Comparison of ENCODE assay signal across 14 cellular contexts in the genomic region with DNA sequence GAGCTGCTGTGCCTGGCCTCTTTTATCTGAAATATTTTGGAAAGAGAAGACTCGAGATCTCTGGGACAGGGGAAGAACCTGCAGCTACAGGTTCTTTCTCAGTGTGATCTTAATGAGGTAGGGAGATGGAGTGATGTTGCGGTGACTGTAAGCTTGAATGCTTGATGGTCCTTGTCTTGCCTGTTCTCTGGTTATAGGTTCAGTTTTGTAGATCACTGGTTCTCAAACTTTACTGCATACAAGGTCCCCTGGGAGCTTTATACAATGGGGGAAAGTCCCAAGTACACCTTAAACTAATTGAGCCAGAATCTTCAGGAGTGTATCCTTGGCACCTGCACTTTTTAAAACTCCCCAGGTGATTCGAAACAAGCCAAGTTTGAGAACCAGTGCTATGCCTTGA.
DNase-seq lines count a peak whose midpoint lies in the region; ATAC-seq and TF ChIP-seq lines count a peak whose summit lies in the region.
"Had no signal": no experiment of that assay in that cellular context is flagged by ENCODE, and none has a peak within 500 bp of the region (broad histone marks: within the 10 kb centered on the region; RNA-seq: fewer than 3 reads in every experiment).

No MANE protein-coding gene starts in this region.

- no peaks in the 10 kb centered on the region for H3K36me3 ChIP-seq in CD4-positive, CD25-positive, alpha-beta regulatory T cell (ENCODE audit: control insufficient read depth, insufficient read depth, low read length)
- no peaks in the 10 kb centered on the region for H3K36me3 ChIP-seq in upper lobe of right lung
- no peaks in the 10 kb centered on the region for H3K36me3 ChIP-seq in gastrocnemius medialis
- H3K36me3 ChIP-seq: upper lobe of left lung had no signal

- ATAC-seq in CD4-positive, CD25-positive, alpha-beta regulatory T cell (ENCODE audit: low read depth in 2 of 2) = no peak
- peak; percentile 39 for ATAC-seq in GM19025 (IDR thresholded peaks at IDR 0.05; ENCODE audit: low read depth, unreplicated experiment)
- peak; percentile 33 for ATAC-seq in HG02870 (IDR thresholded peaks at IDR 0.05; ENCODE audit: unreplicated experiment)
- ATAC-seq in activated B cell treated with CpG ODN at 0.5 μM for 24 hours (ENCODE audit: low read depth) = peak; percentile 70
- ATAC-seq in upper lobe of right lung = no peak
- no peak for ATAC-seq in gastrocnemius medialis
- no peak for ATAC-seq in GM19328 (IDR thresholded peaks at IDR 0.05; ENCODE audit: unreplicated experiment)
- ATAC-seq in GM18873 (IDR thresholded peaks at IDR 0.05; ENCODE audit: low FRiP score, unreplicated experiment) = no peak
- ATAC-seq: activated naive CD4-positive, alpha-beta T cell treated with anti-CD3 and anti-CD28 coated beads, Interleukin-2, amount 50 U/mL, for 72 hours had no signal

- H3K4me1 Mint-ChIP-seq in CD4-positive, CD25-positive, alpha-beta regulatory T cell = peaks cover 0 to 13% (median 9%) of the 10 kb centered on the region in 4 donors
- H3K4me1 Mint-ChIP-seq in activated B cell treated with CpG ODN at 0.5 μM for 24 hours = peaks cover 80% of the 10 kb centered on the region

- H3K27ac Mint-ChIP-seq in CD4-positive, CD25-positive, alpha-beta regulatory T cell = peak overlapping the region in 2 of 3 donors; percentile 71 to 73
- peak overlapping the region; percentile 92 for H3K27ac Mint-ChIP-seq in activated B cell treated with CpG ODN at 0.5 μM for 24 hours

- CTCF ChIA-PET in activated B cell treated with CpG ODN at 0.5 μM for 24 hours (lab: Charles Lee) = interaction anchor here (1.4 to 5.2 kb wide), 7 partner anchors 8 to 257 kb away, joined by 4 to 51 read pairs (median 17); no protein-coding TSS in a partner anchor

- DNase-seq in CD4-positive, CD25-positive, alpha-beta regulatory T cell = no peak
- no peak for DNase-seq in activated B cell treated with CpG ODN at 0.5 μM for 24 hours
- no peak for DNase-seq in upper lobe of right lung
- DNase-seq in gastrocnemius medialis = no peak
- DNase-seq: caudate nucleus, glutamatergic neuron, MM.1S, upper lobe of left lung had no signal

- no peak overlapping the region for H3K27ac ChIP-seq in CD4-positive, CD25-positive, alpha-beta regulatory T cell (ENCODE audit: insufficient read depth, low read length, poor library complexity, severe bottlenecking)
- H3K27ac ChIP-seq in upper lobe of right lung (no peak overlapping the region), gastrocnemius medialis (no peak overlapping the region)
- H3K27ac ChIP-seq: VCaP had no signal

- H3K9me3 ChIP-seq in CD4-positive, CD25-positive, alpha-beta regulatory T cell (ENCODE audit: control insufficient read depth in 2 of 2, low read length in 2 of 2) = no peaks in the 10 kb centered on the region
- H3K9me3 ChIP-seq in upper lobe of right lung (no peaks in the 10 kb centered on the region), gastrocnemius medialis (no peaks in the 10 kb centered on the region)
- H3K9me3 ChIP-seq: upper lobe of left lung had no signal

- H3K4me3 Mint-ChIP-seq in CD4-positive, CD25-positive, alpha-beta regulatory T cell = no peak overlapping the region
- peak overlapping the region; percentile 55 for H3K4me3 Mint-ChIP-seq in activated B cell treated with CpG ODN at 0.5 μM for 24 hours

- H3K27me3 ChIP-seq in CD4-positive, CD25-positive, alpha-beta regulatory T cell (ENCODE audit: control insufficient read depth, insufficient read depth, low read length) = no peaks in the 10 kb centered on the region
- H3K27me3 ChIP-seq in upper lobe of right lung (no peaks in the 10 kb centered on the region), gastrocnemius medialis (no peaks in the 10 kb centered on the region)
- H3K27me3 ChIP-seq: upper lobe of left lung had no signal

- TF ChIP-seq CTCF in activated B cell treated with CpG ODN at 0.5 μM for 24 hours (IDR thresholded peaks at IDR 0.05) (no peak), upper lobe of right lung (IDR thresholded peaks at IDR 0.05) (no peak), gastrocnemius medialis (IDR thresholded peaks at IDR 0.05 in 4 of 5, conservative IDR thresholded peaks at IDR 0.05 in 1 of 5) (no peak)

- H3K9me3 Mint-ChIP-seq in CD4-positive, CD25-positive, alpha-beta regulatory T cell = peaks cover 0 to 3% (median 0%) of the 10 kb centered on the region in 7 donors
- no peaks in the 10 kb centered on the region for H3K9me3 Mint-ChIP-seq in activated B cell treated with CpG ODN at 0.5 μM for 24 hours

- H3K4me1 ChIP-seq in CD4-positive, CD25-positive, alpha-beta regulatory T cell (ENCODE audit: control insufficient read depth, insufficient read depth, low read length, poor library complexity, severe bottlenecking) = no peaks in the 10 kb centered on the region
- H3K4me1 ChIP-seq in upper lobe of right lung (peaks cover 4% of the 10 kb centered on the region), gastrocnemius medialis (no peaks in the 10 kb centered on the region)

- no peak for TF ChIP-seq POLR2A in gastrocnemius medialis (IDR thresholded peaks at IDR 0.05)

- H3K36me3 Mint-ChIP-seq in CD4-positive, CD25-positive, alpha-beta regulatory T cell = no peaks in the 10 kb centered on the region
- no peaks in the 10 kb centered on the region for H3K36me3 Mint-ChIP-seq in activated B cell treated with CpG ODN at 0.5 μM for 24 hours (ENCODE audit: low read depth)
- H3K36me3 Mint-ChIP-seq: activated naive CD4-positive, alpha-beta T cell treated with anti-CD3 and anti-CD28 coated beads, Interleukin-2, amount 50 U/mL, for 72 hours had no signal

- H3K4me3 ChIP-seq in CD4-positive, CD25-positive, alpha-beta regulatory T cell (ENCODE audit: low read depth, low read length) = no peak overlapping the region
- H3K4me3 ChIP-seq in upper lobe of right lung (no peak overlapping the region), gastrocnemius medialis (no peak overlapping the region)
- H3K4me3 ChIP-seq: upper lobe of left lung had no signal

- H3K27me3 Mint-ChIP-seq in CD4-positive, CD25-positive, alpha-beta regulatory T cell = peaks cover 9% of the 10 kb centered on the region
- no peaks in the 10 kb centered on the region for H3K27me3 Mint-ChIP-seq in activated B cell treated with CpG ODN at 0.5 μM for 24 hours

- in situ Hi-C loops in gastrocnemius medialis (cut with MboI; ENCODE audit: low sequenced_read_pairs in 4 of 4) = no loop called here

- intact Hi-C loops in activated B cell treated with CpG ODN at 0.5 μM for 24 hours (cut with micrococcal nuclease) (loop anchor here (1.0 to 5.0 kb wide), 14 partner anchors 8 to 337 kb away; partner anchors contain the start of genes CXCR4 and DARS1), upper lobe of right lung (cut with DNase I) (no loop called here), gastrocnemius medialis (cut with DNase I; ENCODE audit: low total_unique reads) (loop anchor here (10.0 kb wide), 1 partner anchor 130 kb away; no protein-coding TSS in a partner anchor)

- POLR2A ChIA-PET in activated B cell treated with CpG ODN at 0.5 μM for 24 hours (lab: Charles Lee) = interaction anchor here (0.5 to 5.9 kb wide), 31 partner anchors 9 to 320 kb away, joined by 3 to 111 read pairs (median 5); partner anchors contain the start of gene CXCR4

Comparison
In these comparisons a context has a peak if more than half of its experiments do, and no peak if none do; other contexts are left out.
1. ATAC-seq: peak in GM19025 (single experiment), HG02870 (single experiment) and activated B cell treated with CpG ODN at 0.5 μM for 24 hours (single experiment); none in CD4-positive, CD25-positive, alpha-beta regulatory T cell (0 of 2), upper lobe of right lung (single experiment), gastrocnemius medialis (0 of 2), GM19328 (single experiment) and GM18873 (single experiment).